10 cellular contexts compared by ENCODE assay signal in the genomic region with DNA sequence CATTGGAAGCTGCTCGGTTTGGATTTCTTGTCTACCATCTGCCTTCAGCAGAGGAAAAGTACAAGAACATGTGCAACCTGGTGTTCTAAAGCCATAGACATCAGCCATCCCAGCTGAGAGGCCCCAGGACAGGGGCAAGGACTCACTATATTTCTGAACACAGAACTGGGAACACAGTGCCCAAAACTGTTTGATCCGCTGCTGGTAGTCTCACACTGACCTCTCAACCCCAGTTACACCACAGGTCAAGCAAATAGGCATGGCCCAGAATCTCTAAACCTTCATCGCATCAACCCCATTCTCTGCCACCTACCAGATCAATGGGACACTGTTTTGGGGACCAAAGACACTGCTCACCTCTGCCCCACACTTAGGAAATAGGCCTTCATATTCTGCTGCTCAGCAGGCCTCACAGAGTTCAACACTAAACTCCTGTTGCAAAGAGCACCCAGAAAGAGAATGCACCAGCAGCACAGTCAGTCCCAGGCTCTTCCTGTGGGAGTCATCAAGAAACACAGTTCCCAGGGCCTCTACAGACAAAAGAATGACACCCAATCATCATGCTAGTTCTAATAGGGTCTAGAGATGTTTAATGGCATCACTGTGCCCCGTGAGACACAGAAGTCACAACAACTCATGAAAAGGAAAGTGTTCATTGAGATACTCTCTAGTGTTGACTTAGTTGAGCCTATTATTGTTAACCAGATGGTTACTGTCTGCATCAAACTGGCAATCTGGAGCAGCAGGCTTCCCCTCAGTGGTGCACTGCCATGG. TPM values are rescaled to one million over a fixed set of nuclear protein-coding genes. Genes with fewer than 3 reads are reported as not detected.
DNase-seq lines count a peak whose midpoint lies in the region; ATAC-seq and TF ChIP-seq lines count a peak whose summit lies in the region.
"Had no signal": no experiment of that assay in that cellular context is flagged by ENCODE, and none has a peak within 500 bp of the region (broad histone marks: within the 10 kb centered on the region; RNA-seq: fewer than 3 reads in every experiment).

No MANE protein-coding gene starts in this region.

- H2AFZ ChIP-seq in mammary epithelial cell (ENCODE audit: low read depth, low read length), result peak overlapping the region; percentile 91

- no peaks in the 10 kb centered on the region; a peak in 1 of 22 replicates for H3K27me3 ChIP-seq in BLaER1 treated with 17β-estradiol and CSF1 and Interleukin-3, amounts not matched to agents 10 nM and 100 nM
- H3K27me3 ChIP-seq in mammary epithelial cell (ENCODE audit: insufficient read depth, low read length) (no peaks in the 10 kb centered on the region), mucosa of stomach (ENCODE audit: control insufficient read depth, insufficient read depth, low read length) (no peaks in the 10 kb centered on the region)

- H3K4me1 ChIP-seq in BLaER1 treated with 17β-estradiol and CSF1 and Interleukin-3, amounts not matched to agents 10 nM and 100 nM, result peaks cover 24 to 38% (median 31%) of the 10 kb centered on the region in 10 experiments
- H3K4me1 ChIP-seq in mammary epithelial cell (ENCODE audit: insufficient read depth, low read length) (peaks cover 29% of the 10 kb centered on the region), mucosa of stomach (ENCODE audit: control insufficient read depth, insufficient read depth, low read length) (peaks cover 31% of the 10 kb centered on the region)

- CTCF ChIA-PET in mammary epithelial cell (lab: Charles Lee; ENCODE audit: low non-redundant PET), result interaction anchor here (0.6 to 1.6 kb wide), 2 partner anchors 74 to 105 kb away, joined by 3 to 14 read pairs; no protein-coding TSS in a partner anchor

- H3K27ac ChIP-seq in BLaER1 treated with 17β-estradiol and CSF1 and Interleukin-3, amounts not matched to agents 10 nM and 100 nM, result no peak overlapping the region
- H3K27ac ChIP-seq in mammary epithelial cell (ENCODE audit: insufficient read depth, low read depth, low read length), result peak overlapping the region; percentile 18

- 100% methylated on average over 4 of the region's 4 CpGs for WGBS in mammary epithelial cell (ENCODE audit: low coverage, missing lambda C conversion rate)

- intact Hi-C loops in mammary epithelial cell (cut with micrococcal nuclease), result no loop called here

- H4K20me1 ChIP-seq in BLaER1 treated with 17β-estradiol and CSF1 and Interleukin-3, amounts not matched to agents 10 nM and 100 nM, result no peaks in the 10 kb centered on the region
- H4K20me1 ChIP-seq in mammary epithelial cell (ENCODE audit: insufficient read depth, low read length), result no peaks in the 10 kb centered on the region

- H3K79me2 ChIP-seq in mammary epithelial cell (ENCODE audit: insufficient read depth, low read length), result peaks cover 4% of the 10 kb centered on the region

- in situ Hi-C loops in mammary epithelial cell (cut with MboI; ENCODE audit: low sequenced_read_pairs in 2 of 2), result loop anchor here in 1 of 2 donors (10.0 kb wide), 1 partner anchor 69 kb away; no protein-coding TSS in a partner anchor

- no TSS peak for BruUV-seq in mammary epithelial cell (replicated peaks; lab: Mats Ljungman, UMichigan)

- dilution Hi-C loops in mammary epithelial cell (cut with HindIII; ENCODE audit: low sequenced_read_pairs), result no loop called here

- peak overlapping the region in 3 of 11 experiments; percentile 59 to 72 (median 61); a peak in 2 of 22 replicates for H3K9ac ChIP-seq in BLaER1 treated with 17β-estradiol and CSF1 and Interleukin-3, amounts not matched to agents 10 nM and 100 nM
- no peak overlapping the region for H3K9ac ChIP-seq in mammary epithelial cell (ENCODE audit: insufficient read depth, low read length)
- peak overlapping the region; percentile 65 for H3K9ac ChIP-seq in mucosa of stomach (ENCODE audit: low read length)

- H3K4me3 ChIP-seq in BLaER1 treated with 17β-estradiol and CSF1 and Interleukin-3, amounts not matched to agents 10 nM and 100 nM, result peak overlapping the region in 6 of 10 experiments; percentile 54 to 64 (median 57); a peak in 7 of 20 replicates
- peak overlapping the region; percentile 75 for H3K4me3 ChIP-seq in GM12875 (ENCODE audit: low read depth, low read length)
- peak overlapping the region in 1 of 3 experiments; percentile 52 for H3K4me3 ChIP-seq in mammary epithelial cell (replicated peaks in 1 of 3; ENCODE audit: insufficient read depth in 1 of 3, low read depth in 2 of 3, low read length in 3 of 3)
- H3K4me3 ChIP-seq in mucosa of stomach (ENCODE audit: low read length), result peak overlapping the region; percentile 82
- H3K4me3 ChIP-seq: mucosa of descending colon had no signal

- H3K36me3 ChIP-seq in BLaER1 treated with 17β-estradiol and CSF1 and Interleukin-3, amounts not matched to agents 10 nM and 100 nM, result no peaks in the 10 kb centered on the region
- no peaks in the 10 kb centered on the region for H3K36me3 ChIP-seq in mammary epithelial cell (ENCODE audit: insufficient read depth, low read length)
- no peaks in the 10 kb centered on the region for H3K36me3 ChIP-seq in mucosa of stomach (ENCODE audit: control insufficient read depth, insufficient read depth, low read length)

- peak overlapping the region; percentile 79 to 96 (median 89) for H3K4me2 ChIP-seq in BLaER1 treated with 17β-estradiol and CSF1 and Interleukin-3, amounts not matched to agents 10 nM and 100 nM
- H3K4me2 ChIP-seq in mammary epithelial cell (ENCODE audit: insufficient read depth, low read depth, low read length), result peak overlapping the region; percentile 83

- H3K9me3 ChIP-seq in BLaER1 treated with 17β-estradiol and CSF1 and Interleukin-3, amounts not matched to agents 10 nM and 100 nM (replicated peaks in 1 of 11), result peaks cover 5 to 13% (median 9%) of the 10 kb centered on the region in 11 experiments; a peak in 19 of 22 replicates
- H3K9me3 ChIP-seq in mammary epithelial cell (replicated peaks; ENCODE audit: insufficient read depth, low read length), result peaks cover 3% of the 10 kb centered on the region
- no peaks in the 10 kb centered on the region for H3K9me3 ChIP-seq in mucosa of stomach (ENCODE audit: control insufficient read depth, low read length)
- H3K9me3 ChIP-seq: mucosa of descending colon had no signal

- ATAC-seq in GM21717 (IDR thresholded peaks at IDR 0.05; ENCODE audit: unreplicated experiment) (no peak), HG03095 (IDR thresholded peaks at IDR 0.05; ENCODE audit: unreplicated experiment) (no peak)

- TF ChIP-seq CTCF in GM12875 (IDR thresholded peaks at IDR 0.05; ENCODE audit: borderline replicate concordance, insufficient read depth, low read depth, low read length), result no peak
- no peak for TF ChIP-seq CTCF in mammary epithelial cell (conservative IDR thresholded peaks at IDR 0.05 in 1 of 2, IDR thresholded peaks at IDR 0.05 in 1 of 2; ENCODE audit: extremely low read depth in 1 of 2, insufficient read depth in 1 of 2, low read depth in 1 of 2, low read length in 2 of 2)

- DNase-seq in mammary epithelial cell (no peak), DMS79 (lab: John Stamatoyannopoulos, UW) (no peak), D341Med (ENCODE audit: low spot score) (no peak)
- DNase-seq: HFFc6 had no signal

RNA-seq across cellular contexts. Expression of a gene that starts 1.8 kb away (rescaled TPM):
- 1 to 10 TPM; 3.3 to 4.9 TPM for total RNA-seq in mammary epithelial cell
- 2.9 TPM for polyA plus RNA-seq in mammary epithelial cell
- 2.3 TPM for polyA minus RNA-seq in mammary epithelial cell

RNA-seq across cellular contexts. Expression of a gene that starts 20.1 kb away (rescaled TPM):
- total RNA-seq in mammary epithelial cell, result 10 to 100 TPM; 15.8 to 22.2 TPM
- 10.2 TPM for polyA plus RNA-seq in mammary epithelial cell
- 5.1 TPM for polyA minus RNA-seq in mammary epithelial cell
